18 cellular contexts compared by ENCODE assay signal in genomic region chr22:32964411-32965057, GRCh38.
"Had no signal": no experiment of that assay in that cellular context is flagged by ENCODE, and none has a peak within 500 bp of the region (broad histone marks: within the 10 kb centered on the region; RNA-seq: fewer than 3 reads in every experiment).

No MANE protein-coding gene starts in this region.

- H3K9ac ChIP-seq: parathyroid adenoma had no signal

- H3K4me1 ChIP-seq: ascending aorta, parathyroid adenoma had no signal

- H3K9me3 ChIP-seq: adrenal gland, ascending aorta, mucosa of descending colon, sigmoid colon, upper lobe of left lung had no signal

- H3K27ac ChIP-seq: adrenal gland, ascending aorta, brain microvascular endothelial cell, parathyroid adenoma, sigmoid colon, upper lobe of left lung had no signal

- DNase-seq: activated CD8-positive, alpha-beta memory T cell treated with anti-CD3 and anti-CD28 coated beads, Interleukin-2, amount 50 U/mL, for 4 hours; activated T-cell treated with anti-CD3 and anti-CD28 coated beads, Interleukin-2, amount 50 U/mL, for 24 hours; adrenal gland; brain microvascular endothelial cell; effector memory CD8-positive, alpha-beta T cell; immature natural killer cell; mesendoderm; mucosa of descending colon; nucleus accumbens; sigmoid colon; stimulated activated CD4-positive, alpha-beta T cell treated with anti-CD3 and anti-CD28 coated beads, Interleukin-4, amount 100 ng/mL, for 1 hour; stimulated activated naive CD4-positive, alpha-beta T cell treated with Interleukin-2 at 50 U/mL for 16 hours; T1000; upper lobe of left lung had no signal

- H3K27me3 ChIP-seq: adrenal gland, ascending aorta, brain microvascular endothelial cell, sigmoid colon, upper lobe of left lung had no signal

- H3K79me2 ChIP-seq: parathyroid adenoma had no signal

- H2AFZ ChIP-seq: parathyroid adenoma had no signal

- ATAC-seq: activated T-helper 17 cell treated with anti-CD3 and anti-CD28 coated beads, Interleukin-2, amount 50 U/mL, for 72 hours; effector memory CD8-positive, alpha-beta T cell; mucosa of descending colon; WTC11 had no signal

- H3K36me3 ChIP-seq: adrenal gland, ascending aorta, brain microvascular endothelial cell, sigmoid colon, upper lobe of left lung had no signal

- H3K4me3 ChIP-seq: adrenal gland, ascending aorta, mucosa of descending colon, sigmoid colon, upper lobe of left lung had no signal
